In genomic region chr16:81707411-81708321, GRCh38 we compare ENCODE assay signal across 9 cellular contexts.
DNase-seq lines count a peak whose midpoint lies in the region; ATAC-seq lines count a peak whose summit lies in the region.
"Had no signal": no experiment of that assay in that cellular context is flagged by ENCODE, and none has a peak within 500 bp of the region (broad histone marks: within the 10 kb centered on the region; RNA-seq: fewer than 3 reads in every experiment).

No MANE protein-coding gene starts in this region.

- peaks cover 6 to 9% of the 10 kb centered on the region in 2 donors for H3K36me3 Mint-ChIP-seq in activated T-cell treated with anti-CD3 and anti-CD28 coated beads, Interleukin-2, amount 50 U/mL, for 72 hours (ENCODE audit: insufficient read depth in 2 of 2)

- H3K9me3 Mint-ChIP-seq in activated T-cell treated with anti-CD3 and anti-CD28 coated beads, Interleukin-2, amount 50 U/mL, for 72 hours = no peaks in the 10 kb centered on the region

- peaks cover 6% of the 10 kb centered on the region for H3K4me1 Mint-ChIP-seq in activated T-cell treated with anti-CD3 and anti-CD28 coated beads, Interleukin-2, amount 50 U/mL, for 72 hours (ENCODE audit: low read depth)

- H3K27ac ChIP-seq in temporal lobe (ENCODE audit: low read depth, low read length) = peak overlapping the region; percentile 36

- DNase-seq in activated T-cell treated with anti-CD3 and anti-CD28 coated beads, Interleukin-2, amount 50 U/mL, for 72 hours = no peak
- no peak for DNase-seq in activated T-cell treated with anti-CD3 and anti-CD28 coated beads for 4 hours
- DNase-seq in amniotic epithelial cell (ENCODE audit: low read depth) = peak; percentile 59
- peak; percentile 90 to 92 for DNase-seq in left colon
- DNase-seq in NOMO-1 treated with dmso at 0.1 percent for 144 hours (lab: John Stamatoyannopoulos, UW; ENCODE audit: unreplicated experiment) = no peak
- DNase-seq in DMS153 (lab: John Stamatoyannopoulos, UW) = no peak
- DNase-seq: NK-92 treated with Interleukin-12 subunit alpha and Interleukin-12 subunit beta, amount 100 ng/mL, for 24 hours had no signal

- intact Hi-C loops in left colon (cut with DNase I, micrococcal nuclease) = no loop called here

- H3K27ac Mint-ChIP-seq in activated T-cell treated with anti-CD3 and anti-CD28 coated beads, Interleukin-2, amount 50 U/mL, for 72 hours = peak overlapping the region; percentile 11

- peak in 1 of 2 donors; percentile 10 for ATAC-seq in activated T-cell treated with anti-CD3 and anti-CD28 coated beads, Interleukin-2, amount 50 U/mL, for 72 hours (replicated peaks in 1 of 2)
- ATAC-seq in left colon (peak; percentile 86), HG02970 (IDR thresholded peaks at IDR 0.05; ENCODE audit: low FRiP score, unreplicated experiment) (no peak)

- no peaks in the 10 kb centered on the region for H3K27me3 Mint-ChIP-seq in activated T-cell treated with anti-CD3 and anti-CD28 coated beads, Interleukin-2, amount 50 U/mL, for 72 hours (ENCODE audit: low read depth)

- no peak overlapping the region for H3K4me3 Mint-ChIP-seq in activated T-cell treated with anti-CD3 and anti-CD28 coated beads, Interleukin-2, amount 50 U/mL, for 72 hours

Comparison
In these comparisons a context has a peak if more than half of its experiments do, and no peak if none do; other contexts are left out.
1. DNase-seq: peak in amniotic epithelial cell (single experiment) and left colon (2 of 2); none in activated T-cell treated with anti-CD3 and anti-CD28 coated beads, Interleukin-2, amount 50 U/mL, for 72 hours (0 of 2), activated T-cell treated with anti-CD3 and anti-CD28 coated beads for 4 hours (single experiment), NOMO-1 treated with dmso at 0.1 percent for 144 hours (single experiment) and DMS153 (single experiment).